ENCODE assay signal across 11 cellular contexts in the genomic region with DNA sequence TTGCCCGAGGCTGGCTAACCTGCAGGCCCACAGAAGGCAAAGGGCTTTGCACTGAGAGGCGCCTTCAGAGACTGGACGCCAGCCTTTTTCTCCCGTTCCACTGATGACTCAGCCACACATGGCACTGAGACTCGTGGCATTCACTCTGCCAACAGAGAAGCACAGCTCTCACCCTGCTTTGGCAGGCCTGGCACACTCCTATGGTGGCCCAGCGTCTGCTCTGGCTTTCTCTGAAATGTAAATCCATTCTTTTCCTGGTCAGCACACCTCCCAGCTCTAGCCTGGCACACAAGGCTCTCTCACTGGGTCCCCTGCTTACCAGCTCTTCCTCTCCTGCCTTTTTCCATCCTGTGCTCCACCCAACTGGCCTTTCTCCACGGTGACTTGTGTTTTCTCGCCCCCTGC. TPM values are rescaled to one million over a fixed set of nuclear protein-coding genes. Genes with fewer than 3 reads are reported as not detected.
DNase-seq lines count a peak whose midpoint lies in the region; ATAC-seq, FAIRE-seq and TF ChIP-seq lines count a peak whose summit lies in the region.
"Had no signal": no experiment of that assay in that cellular context is flagged by ENCODE, and none has a peak within 500 bp of the region (broad histone marks: within the 10 kb centered on the region; RNA-seq: fewer than 3 reads in every experiment).

No MANE protein-coding gene starts in this region.

- DNase-seq in COLO829 (ENCODE audit: low spot score) (peak; percentile 93), RPMI7951 (ENCODE audit: low read depth) (peak; percentile 79), fibroblast of mammary gland (ENCODE audit: low read depth) (peak; percentile 52), pons (ENCODE audit: low spot score) (peak; percentile 88), activated gamma-delta T cell treated with Interleukin-2 at 50 U/mL for 16 hours (no peak), GM19239 (ENCODE audit: insufficient read length, low spot score) (no peak)
- DNase-seq: DMS79 treated with DMSO at 0.1 percent for 48 hours, upper lobe of left lung had no signal

- FAIRE-seq in GM19239 (lab: Jason Lieb, UNC): no peak

- H3K4me3 ChIP-seq in fibroblast of mammary gland (ENCODE audit: control insufficient read depth, low read depth, low read length): no peak overlapping the region
- H3K4me3 ChIP-seq: cardiac muscle cell, upper lobe of left lung had no signal

- TF ChIP-seq CTCF in fibroblast of mammary gland (conservative IDR thresholded peaks at IDR 0.05; ENCODE audit: control insufficient read depth, insufficient read depth, low read depth, low read length): no peak

- no peak for ATAC-seq in HG03196 (IDR thresholded peaks at IDR 0.05; ENCODE audit: unreplicated experiment)
- no peak for ATAC-seq in GM19455 (IDR thresholded peaks at IDR 0.05; ENCODE audit: unreplicated experiment)

RNA-seq across cellular contexts. Expression of gene MELK, which starts 5.9 kb away (rescaled TPM):
- 94.6 and 121 TPM in 2 replicates for total RNA-seq in RPMI7951 (2014; rRNA removed; shearing (Covaris generic))

Comparison
In these comparisons a context has a peak if more than half of its experiments do, and no peak if none do; other contexts are left out.
1. DNase-seq: peak in COLO829 (single experiment), RPMI7951 (single experiment), fibroblast of mammary gland (single experiment) and pons (single experiment); none in activated gamma-delta T cell treated with Interleukin-2 at 50 U/mL for 16 hours (single experiment) and GM19239 (single experiment).